13 cellular contexts compared by ENCODE assay signal in the genomic region with DNA sequence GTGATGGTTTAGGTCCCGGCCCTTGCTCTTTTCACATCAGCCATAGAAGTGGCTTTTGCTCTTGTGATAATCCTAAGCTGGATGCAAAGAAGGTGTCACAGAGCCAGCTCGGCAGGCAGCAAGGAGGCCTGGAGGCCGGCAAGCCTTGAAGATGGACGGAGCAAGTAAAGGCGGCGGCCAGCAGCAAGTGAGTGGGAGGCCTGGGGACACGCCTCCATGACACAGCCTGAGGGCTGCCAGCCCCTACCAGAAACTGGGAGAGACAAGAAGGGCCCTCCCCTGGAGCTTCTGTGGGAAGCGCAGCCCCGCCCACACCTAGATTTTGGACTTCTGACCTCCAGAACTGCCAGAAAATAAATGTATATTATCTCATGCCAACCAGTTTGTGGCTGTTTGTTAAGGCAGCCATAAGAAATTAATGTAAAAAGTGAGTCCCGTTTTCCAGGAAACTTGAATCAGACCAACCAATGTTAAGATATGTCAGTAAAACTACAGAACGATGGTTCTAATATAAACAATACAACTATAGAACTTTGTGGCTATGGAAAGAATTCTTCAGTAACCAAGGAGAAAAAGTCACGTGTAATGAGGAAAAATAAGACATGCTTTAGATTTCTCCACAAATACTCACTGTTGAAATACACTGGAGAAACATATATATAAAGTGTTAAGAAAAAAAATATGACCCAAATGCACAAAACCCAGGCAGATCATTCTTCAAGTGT. TPM values are rescaled to one million over a fixed set of nuclear protein-coding genes. Genes with fewer than 3 reads are reported as not detected.
DNase-seq lines count a peak whose midpoint lies in the region; ATAC-seq and TF ChIP-seq lines count a peak whose summit lies in the region.
"Had no signal": no experiment of that assay in that cellular context is flagged by ENCODE, and none has a peak within 500 bp of the region (broad histone marks: within the 10 kb centered on the region; RNA-seq: fewer than 3 reads in every experiment).

No MANE protein-coding gene starts in this region.

- intact Hi-C loops in IMR-90 (cut with micrococcal nuclease) (no loop called here), upper lobe of right lung (cut with DNase I) (no loop called here)

- peak overlapping the region; percentile 82 for H2BK120ac ChIP-seq in IMR-90 (ENCODE audit: low read depth, low read length)

- peak overlapping the region; percentile 20; the same call in 1 of the 2 replicates for H3K9ac ChIP-seq in IMR-90 (ENCODE audit: low read depth, low read length)
- no peak overlapping the region for H3K9ac ChIP-seq in smooth muscle cell (ENCODE audit: low read depth)

- TF ChIP-seq POLR2A in IMR-90 (IDR thresholded peaks at IDR 0.05; ENCODE audit: low read depth, low read length): no peak

- no peak overlapping the region for H3K56ac ChIP-seq in IMR-90 (ENCODE audit: extremely low read depth, insufficient read depth, low read length)

- H3K9me3 ChIP-seq in IMR-90 (ENCODE audit: control insufficient read depth, insufficient read depth, low read length): no peaks in the 10 kb centered on the region
- no peaks in the 10 kb centered on the region for H3K9me3 ChIP-seq in smooth muscle cell (replicated peaks; ENCODE audit: low read depth)
- no peaks in the 10 kb centered on the region for H3K9me3 ChIP-seq in upper lobe of right lung

- no peaks in the 10 kb centered on the region for H3K79me2 ChIP-seq in smooth muscle cell (ENCODE audit: low read depth)

- H3K4me3 ChIP-seq in IMR-90 (ENCODE audit: insufficient read depth, low read depth, low read length) (no peak overlapping the region), smooth muscle cell (no peak overlapping the region), upper lobe of right lung (no peak overlapping the region)

- no peaks in the 10 kb centered on the region for H3K27me3 ChIP-seq in IMR-90 (ENCODE audit: control insufficient read depth, insufficient read depth, low read length)
- no peaks in the 10 kb centered on the region for H3K27me3 ChIP-seq in smooth muscle cell (ENCODE audit: low read depth)
- H3K27me3 ChIP-seq in upper lobe of right lung: no peaks in the 10 kb centered on the region

- peak overlapping the region; percentile 40 for H2AK9ac ChIP-seq in IMR-90 (replicated peaks; ENCODE audit: low read depth, low read length, poor library complexity)

- H4K8ac ChIP-seq in IMR-90 (ENCODE audit: low read depth in 2 of 2, low read length in 2 of 2): peak overlapping the region in 1 of 2 experiments; percentile 66; a peak in 2 of 4 replicates

- H2BK15ac ChIP-seq in IMR-90 (ENCODE audit: low read depth, low read length): no peak overlapping the region

- peak overlapping the region; percentile 81 for H2BK5ac ChIP-seq in IMR-90 (ENCODE audit: low read depth, low read length, poor library complexity, severe bottlenecking)

- H3K9me1 ChIP-seq in IMR-90 (ENCODE audit: insufficient read depth, low read length): peaks cover 2% of the 10 kb centered on the region; the same call in 1 of the 2 replicates

- no CpG with 5 or more reads among the region's 12 CpGs for WGBS in IMR-90 (ENCODE audit: extremely low coverage in 2 of 2, insufficient read length in 1 of 2), 2 experiments
- WGBS in smooth muscle cell (ENCODE audit: low lambda C conversion rate): 31% methylated on average over 12 of the region's 12 CpGs

- dilution Hi-C loops in IMR-90 (cut with HindIII; ENCODE audit: low sequenced_read_pairs, unreplicated experiment): no loop called here

- TF ChIP-seq RAD21 in IMR-90 (IDR thresholded peaks at IDR 0.05; ENCODE audit: low read length): no peak

- H3K4me2 ChIP-seq in IMR-90 (ENCODE audit: low read depth, low read length): peak overlapping the region; percentile 72
- peak overlapping the region; percentile 80 for H3K4me2 ChIP-seq in smooth muscle cell

- peak overlapping the region; percentile 98; the same call in 1 of the 2 replicates for H3K27ac ChIP-seq in IMR-90 (ENCODE audit: insufficient read depth, low read length)
- H3K27ac ChIP-seq in smooth muscle cell (ENCODE audit: low read depth): peak overlapping the region; percentile 74
- H3K27ac ChIP-seq in upper lobe of right lung: no peak overlapping the region

- BruUV-seq in IMR-90 (replicated peaks; lab: Mats Ljungman, UMichigan): no TSS peak

- no peak overlapping the region for H3K23ac ChIP-seq in IMR-90 (ENCODE audit: low read depth, low read length)

- H3K4me1 ChIP-seq in IMR-90 (ENCODE audit: control insufficient read depth, insufficient read depth, low read length): peaks cover 9% of the 10 kb centered on the region
- peaks cover 6% of the 10 kb centered on the region for H3K4me1 ChIP-seq in smooth muscle cell (ENCODE audit: low read depth)
- no peaks in the 10 kb centered on the region for H3K4me1 ChIP-seq in upper lobe of right lung

- peak overlapping the region; percentile 68 for H4K91ac ChIP-seq in IMR-90 (ENCODE audit: insufficient read depth, low read depth, low read length)

- CTCF ChIA-PET in IMR-90 (lab: Yijun Ruan, JAX): interaction anchor here (0.6 kb wide), 1 partner anchor 227 kb away, joined by 3 read pairs; no protein-coding TSS in a partner anchor

- peak; percentile 91 for ATAC-seq in IMR-90 (ENCODE audit: low read depth)
- ATAC-seq in GM21723 (IDR thresholded peaks at IDR 0.05; ENCODE audit: unreplicated experiment): no peak
- no peak for ATAC-seq in upper lobe of right lung
- ATAC-seq: stimulated activated memory B cell treated with anti-CD40 and anti-IgM and Interleukin-4, amounts not matched to agents 10 μg/mL and 1 μg/mL and 100 μg/mL, for 72 hours had no signal

- DNase-seq in IMR-90: peak; percentile 74
- peak; percentile 58 for DNase-seq in ecto neural progenitor cell (ENCODE audit: low spot score)
- DNase-seq in islet precursor cell: peak; percentile 77
- DNase-seq in smooth muscle cell (lab: John Stamatoyannopoulos, UW; ENCODE audit: unreplicated experiment): peak; percentile 15
- no peak for DNase-seq in upper lobe of right lung
- no peak for DNase-seq in NCI-H446 (lab: John Stamatoyannopoulos, UW)
- no peak for DNase-seq in stimulated activated CD4-positive, alpha-beta T cell treated with anti-CD3 and anti-CD28 coated beads, Interleukin-1b, Interleukin-23, amount 100 ng/mL, for 48 hours
- DNase-seq: amygdala, NCI-H1048, NCI-H69, SHP77 treated with DMSO at 0.1 percent for 48 hours had no signal

- H3K14ac ChIP-seq in IMR-90 (replicated peaks; ENCODE audit: low read depth, low read length): peak overlapping the region; percentile 42

- POLR2A ChIA-PET in IMR-90 (lab: Charles Lee; ENCODE audit: unreplicated experiment): no interaction called here

- H2AK5ac ChIP-seq in IMR-90 (ENCODE audit: low read depth, low read length): no peak overlapping the region

- peak overlapping the region; percentile 62 for H3K18ac ChIP-seq in IMR-90 (ENCODE audit: low read depth, low read length)

- H3K36me3 ChIP-seq in IMR-90 (ENCODE audit: control insufficient read depth, insufficient read depth, low read length) (no peaks in the 10 kb centered on the region), smooth muscle cell (ENCODE audit: low read depth) (no peaks in the 10 kb centered on the region), upper lobe of right lung (no peaks in the 10 kb centered on the region)

- peak overlapping the region; percentile 75; the same call in 1 of the 2 replicates for H2BK20ac ChIP-seq in IMR-90 (ENCODE audit: low read depth, low read length)

- H4K5ac ChIP-seq in IMR-90 (ENCODE audit: low read depth, low read length): peak overlapping the region; percentile 90

- H3K79me1 ChIP-seq in IMR-90 (ENCODE audit: low read depth in 1 of 2, low read length in 2 of 2): no peaks in the 10 kb centered on the region

- TF ChIP-seq CTCF in IMR-90 (conservative IDR thresholded peaks at IDR 0.05; ENCODE audit: low read depth, low read length): no peak
- TF ChIP-seq CTCF in smooth muscle cell (IDR thresholded peaks at IDR 0.05; ENCODE audit: borderline replicate concordance, insufficient read depth, poor library complexity, severe bottlenecking): no peak
- no peak for TF ChIP-seq CTCF in upper lobe of right lung (IDR thresholded peaks at IDR 0.05)

- H3F3A ChIP-seq in smooth muscle cell (ENCODE audit: low read depth): peaks cover 5% of the 10 kb centered on the region

- H2AFZ ChIP-seq in IMR-90 (replicated peaks; ENCODE audit: low read length, poor library complexity) (peak overlapping the region; percentile 78), smooth muscle cell (ENCODE audit: low read depth) (peak overlapping the region; percentile 48)

- in situ Hi-C loops in IMR-90 (cut with MboI; ENCODE audit: low sequenced_read_pairs): no loop called here

- H4K20me1 ChIP-seq in IMR-90 (ENCODE audit: insufficient read depth, low read length) (no peaks in the 10 kb centered on the region), smooth muscle cell (ENCODE audit: low read depth) (no peaks in the 10 kb centered on the region)

- peak overlapping the region; percentile 60 for H3K4ac ChIP-seq in IMR-90 (ENCODE audit: low read depth, low read length)

TF ChIP-seq in IMR-90, 13 proteins besides CTCF, POLR2A, EP300 and RAD21:
- TF ChIP-seq, protein P1, sequence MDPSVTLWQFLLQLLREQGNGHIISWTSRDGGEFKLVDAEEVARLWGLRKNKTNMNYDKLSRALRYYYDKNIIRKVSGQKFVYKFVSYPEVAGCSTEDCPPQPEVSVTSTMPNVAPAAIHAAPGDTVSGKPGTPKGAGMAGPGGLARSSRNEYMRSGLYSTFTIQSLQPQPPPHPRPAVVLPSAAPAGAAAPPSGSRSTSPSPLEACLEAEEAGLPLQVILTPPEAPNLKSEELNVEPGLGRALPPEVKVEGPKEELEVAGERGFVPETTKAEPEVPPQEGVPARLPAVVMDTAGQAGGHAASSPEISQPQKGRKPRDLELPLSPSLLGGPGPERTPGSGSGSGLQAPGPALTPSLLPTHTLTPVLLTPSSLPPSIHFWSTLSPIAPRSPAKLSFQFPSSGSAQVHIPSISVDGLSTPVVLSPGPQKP (IDR thresholded peaks at IDR 0.05; ENCODE audit: borderline replicate concordance, low read depth, low read length): no peak
- TF ChIP-seq SMC3 (IDR thresholded peaks at IDR 0.05; ENCODE audit: low read depth, low read length): no peak
- no peak for TF ChIP-seq RCOR1 (IDR thresholded peaks at IDR 0.05; ENCODE audit: insufficient replicate concordance, low read length)

RNA-seq across cellular contexts. Expression of gene BACE2, which starts 49.9 kb away (rescaled TPM):
- total RNA-seq in IMR-90 (2012; rRNA removed) (17.0 and 18.1 TPM in 2 replicates), smooth muscle cell (25.3 and 47.2 TPM in 2 replicates), upper lobe of right lung (20.9 TPM)
- polyA plus RNA-seq in IMR-90 (2012; rRNA removed) (29.2 and 35.5 TPM in 2 replicates), smooth muscle cell (26.4 and 33.3 TPM in 2 replicates)
- polyA plus RNA-seq in IMR-90 (2012; cell fraction: cytosol; rRNA removed): 28.7 and 31.6 TPM in 2 replicates
- polyA plus RNA-seq in IMR-90 (2012; cell fraction: nucleus; rRNA removed; ENCODE audit: low replicate concordance): 16.1 and 20.0 TPM in 2 replicates

Comparison
In these comparisons a context has a peak if more than half of its experiments do, and no peak if none do; other contexts are left out.
1. DNase-seq: peak in IMR-90 (single experiment), ecto neural progenitor cell (single experiment), islet precursor cell (single experiment) and smooth muscle cell (single experiment); none in upper lobe of right lung (single experiment), NCI-H446 (0 of 2) and stimulated activated CD4-positive, alpha-beta T cell treated with anti-CD3 and anti-CD28 coated beads, Interleukin-1b, Interleukin-23, amount 100 ng/mL, for 48 hours (single experiment).